Comparison of ENCODE assay signal across 27 cellular contexts in genomic region chr22:26567610-26568009, GRCh38. TPM values are rescaled to one million over a fixed set of nuclear protein-coding genes. Genes with fewer than 3 reads are reported as not detected.
DNase-seq lines count a peak whose midpoint lies in the region; ATAC-seq and TF ChIP-seq lines count a peak whose summit lies in the region.
"Had no signal": no experiment of that assay in that cellular context is flagged by ENCODE, and none has a peak within 500 bp of the region (broad histone marks: within the 10 kb centered on the region; RNA-seq: fewer than 3 reads in every experiment).

No MANE protein-coding gene starts in this region.

- no peaks in the 10 kb centered on the region for H3K27me3 ChIP-seq in BLaER1 treated with 17β-estradiol and CSF1 and Interleukin-3, amounts not matched to agents 10 nM and 100 nM
- H3K27me3 ChIP-seq in Loucy (ENCODE audit: insufficient read depth, low read length, poor library complexity, severe bottlenecking) (no peaks in the 10 kb centered on the region), esophagus (ENCODE audit: control insufficient read depth in 1 of 2, insufficient read depth in 2 of 2, low read length in 2 of 2) (no peaks in the 10 kb centered on the region)
- H3K27me3 ChIP-seq: neutrophil, SJCRH30 had no signal

- TF ChIP-seq CTCF in Loucy (conservative IDR thresholded peaks at IDR 0.05; ENCODE audit: low read length) (no peak), nephron (IDR thresholded peaks at IDR 0.05; ENCODE audit: unreplicated experiment in 3 of 3) (no peak)

- H3K9ac ChIP-seq in BLaER1 treated with 17β-estradiol and CSF1 and Interleukin-3, amounts not matched to agents 10 nM and 100 nM = no peak overlapping the region
- H3K9ac ChIP-seq in Loucy (ENCODE audit: low read depth, low read length, poor library complexity, severe bottlenecking) = no peak overlapping the region

- peak overlapping the region in 2 of 11 experiments; percentile 31 to 56; a peak in 2 of 22 replicates for H3K27ac ChIP-seq in BLaER1 treated with 17β-estradiol and CSF1 and Interleukin-3, amounts not matched to agents 10 nM and 100 nM
- peak overlapping the region; percentile 66 to 83 for H3K27ac ChIP-seq in esophagus (ENCODE audit: low read depth in 2 of 2, low read length in 1 of 2)
- H3K27ac ChIP-seq: coronary artery, neutrophil, SJCRH30 had no signal

- H3K36me3 ChIP-seq in BLaER1 treated with 17β-estradiol and CSF1 and Interleukin-3, amounts not matched to agents 10 nM and 100 nM = peaks cover 8 to 45% (median 18%) of the 10 kb centered on the region in 11 experiments; a peak in 20 of 22 replicates
- no peaks in the 10 kb centered on the region; the same call in 1 of the 2 replicates for H3K36me3 ChIP-seq in Loucy (ENCODE audit: insufficient read depth, low read length)
- peaks cover 0 to 4% of the 10 kb centered on the region in 2 donors for H3K36me3 ChIP-seq in esophagus (ENCODE audit: control insufficient read depth in 2 of 2, insufficient read depth in 2 of 2, low read length in 1 of 2)
- H3K36me3 ChIP-seq: SJCRH30 had no signal

- H3K9me2 ChIP-seq in Loucy (replicated peaks; ENCODE audit: low read depth, low read length) = no peaks in the 10 kb centered on the region

- H3K4me3 ChIP-seq in BLaER1 treated with 17β-estradiol and CSF1 and Interleukin-3, amounts not matched to agents 10 nM and 100 nM = no peak overlapping the region
- H3K4me3 ChIP-seq in Loucy (ENCODE audit: low read length, poor library complexity, severe bottlenecking) = no peak overlapping the region
- no peak overlapping the region for H3K4me3 ChIP-seq in esophagus (ENCODE audit: low read depth in 1 of 2, low read length in 2 of 2)
- H3K4me3 ChIP-seq: coronary artery, SJCRH30 had no signal

- 43 to 66% methylated on average over 2 of the region's 2 CpGs for WGBS in esophagus, 2 donors

- no peak for DNase-seq in NCI-H69 (lab: John Stamatoyannopoulos, UW)
- DNase-seq in mesenteric fat pad (ENCODE audit: low spot score) = no peak
- DNase-seq: activated CD4-positive, alpha-beta T cell treated with anti-CD3 and anti-CD28 coated beads for 36 hours; CD4-positive, alpha-beta T cell; DMS53; foreskin fibroblast; GF-D8; hippocampal formation; KBM-7; MV-4-11; NCI-H187; NCI-H226; retina; SJCRH30; stimulated activated CD4-positive, alpha-beta T cell treated with anti-CD3 and anti-CD28 coated beads, Interleukin-12 subunit alpha, Interleukin-12 subunit beta, amount 100 ng/mL, for 4 hours; stimulated activated CD8-positive, alpha-beta memory T cell treated with anti-CD3 and anti-CD28 coated beads, Interleukin-4, amount 100 ng/mL, for 48 hours; T-helper 1 cell had no signal

- peaks cover 9% of the 10 kb centered on the region for H3K4me1 Mint-ChIP-seq in nephron

- H3K36me3 Mint-ChIP-seq in nephron (ENCODE audit: low read depth) = no peaks in the 10 kb centered on the region

- peaks cover 34% of the 10 kb centered on the region; the same call in 1 of the 2 replicates for H3K79me2 ChIP-seq in Loucy (ENCODE audit: insufficient read depth, low read length)

- H3K9me3 Mint-ChIP-seq in nephron = no peaks in the 10 kb centered on the region
- H3K9me3 Mint-ChIP-seq: CD4-positive, alpha-beta T cell had no signal

- H2AFZ ChIP-seq in Loucy (ENCODE audit: low read length) = no peak overlapping the region

- no peaks in the 10 kb centered on the region for H3F3A ChIP-seq in Loucy (ENCODE audit: low read depth)

- peaks cover 18 to 88% (median 44%) of the 10 kb centered on the region in 11 experiments; a peak in 19 of 22 replicates for H4K20me1 ChIP-seq in BLaER1 treated with 17β-estradiol and CSF1 and Interleukin-3, amounts not matched to agents 10 nM and 100 nM
- no peaks in the 10 kb centered on the region for H4K20me1 ChIP-seq in Loucy (ENCODE audit: insufficient read depth, low read length, poor library complexity, severe bottlenecking)

- H3K4me3 Mint-ChIP-seq in nephron = no peak overlapping the region
- H3K4me3 Mint-ChIP-seq: activated CD4-positive, alpha-beta T cell treated with anti-CD3 and anti-CD28 coated beads for 36 hours; CD4-positive, alpha-beta T cell had no signal

- ATAC-seq in GM21515 (IDR thresholded peaks at IDR 0.05; ENCODE audit: unreplicated experiment) (no peak), HG03139 (IDR thresholded peaks at IDR 0.05; ENCODE audit: unreplicated experiment) (no peak)
- ATAC-seq: activated CD4-positive, alpha-beta T cell treated with anti-CD3 and anti-CD28 coated beads for 36 hours; Panc1 had no signal

- no peaks in the 10 kb centered on the region for H3K9me3 ChIP-seq in BLaER1 treated with 17β-estradiol and CSF1 and Interleukin-3, amounts not matched to agents 10 nM and 100 nM (replicated peaks in 1 of 11)
- no peaks in the 10 kb centered on the region for H3K9me3 ChIP-seq in Loucy (ENCODE audit: insufficient read depth, low read depth, low read length)
- H3K9me3 ChIP-seq in esophagus (ENCODE audit: control insufficient read depth in 2 of 2, insufficient read depth in 1 of 2, low read depth in 1 of 2, low read length in 1 of 2) = no peaks in the 10 kb centered on the region
- H3K9me3 ChIP-seq: neutrophil, SJCRH30 had no signal

- H3K4me1 ChIP-seq in BLaER1 treated with 17β-estradiol and CSF1 and Interleukin-3, amounts not matched to agents 10 nM and 100 nM = peaks cover 62 to 94% (median 89%) of the 10 kb centered on the region in 10 experiments
- H3K4me1 ChIP-seq in Loucy (ENCODE audit: insufficient read depth, low read length, poor library complexity, severe bottlenecking) = peaks cover 38% of the 10 kb centered on the region
- H3K4me1 ChIP-seq in esophagus (ENCODE audit: control insufficient read depth in 2 of 2, insufficient read depth in 2 of 2, low read length in 1 of 2) = peaks cover 9 to 13% of the 10 kb centered on the region in 2 donors
- H3K4me1 ChIP-seq: SJCRH30 had no signal

- H3K27ac Mint-ChIP-seq in nephron = peak overlapping the region in 2 of 3 experiments; percentile 62 to 96
- H3K27ac Mint-ChIP-seq: activated CD4-positive, alpha-beta T cell treated with anti-CD3 and anti-CD28 coated beads for 36 hours had no signal

- peak overlapping the region; percentile 29 to 77 (median 63); a peak in 20 of 22 replicates for H3K4me2 ChIP-seq in BLaER1 treated with 17β-estradiol and CSF1 and Interleukin-3, amounts not matched to agents 10 nM and 100 nM
- H3K4me2 ChIP-seq in Loucy (ENCODE audit: low read depth, low read length, poor library complexity, severe bottlenecking) = peak overlapping the region; percentile 45

- no peaks in the 10 kb centered on the region for H3K27me3 Mint-ChIP-seq in nephron (ENCODE audit: low read depth)
- H3K27me3 Mint-ChIP-seq: activated CD4-positive, alpha-beta T cell treated with anti-CD3 and anti-CD28 coated beads for 36 hours; CD4-positive, alpha-beta T cell had no signal

RNA-seq across cellular contexts. Expression of gene TPST2, which starts 22.3 kb away (rescaled TPM):
- 10 to 100 TPM in 1 of 2 donors, 1 to 10 TPM in 1; 7.6 to 12.6 TPM for polyA plus RNA-seq in esophagus
- 58.7 TPM for total RNA-seq in mesenteric fat pad

RNA-seq across cellular contexts. Expression of gene CRYBB1, which starts 50.2 kb away (rescaled TPM):
- under 1 TPM; 0.04 to 0.14 TPM for polyA plus RNA-seq in esophagus
- 2.8 TPM for total RNA-seq in mesenteric fat pad
- total RNA-seq: activated CD4-positive, alpha-beta T cell treated with anti-CD3 and anti-CD28 coated beads for 36 hours; CD4-positive, alpha-beta T cell had no signal

RNA-seq across cellular contexts. Expression of gene CRYBA4, which starts 54.2 kb away (rescaled TPM):
- not detected for polyA plus RNA-seq in esophagus
- total RNA-seq in mesenteric fat pad = not detected
- total RNA-seq: activated CD4-positive, alpha-beta T cell treated with anti-CD3 and anti-CD28 coated beads for 36 hours; CD4-positive, alpha-beta T cell had no signal
- polyA plus RNA-seq: adipose tissue had no signal

RNA-seq across cellular contexts. Expression of gene TFIP11, which starts 55.3 kb away (rescaled TPM):
- polyA plus RNA-seq in esophagus = 10 to 100 TPM; 19.7 to 21.5 TPM
- 30.5 TPM for total RNA-seq in mesenteric fat pad
